Comparison of ENCODE assay signal across 6 cellular contexts in genomic region chr1:238379446-238379845, GRCh38.
A peak's percentile ranks its signal among the peaks of the same experiment; 100 is the strongest.
DNase-seq lines count a peak whose midpoint lies in the region; ATAC-seq, FAIRE-seq and TF ChIP-seq lines count a peak whose summit lies in the region.
"Not testable (repeated sequence)": the region's sequence is repeated elsewhere in the genome, so short reads cannot be mapped to it uniquely, and the experiment has no call there.

No MANE protein-coding gene starts in this region.

- TF ChIP-seq CTCF in GM23338 (conservative IDR thresholded peaks at IDR 0.05; ENCODE audit: low read depth in 2 of 2); astrocyte (IDR thresholded peaks at IDR 0.05; ENCODE audit: insufficient read depth, low read depth, low read length); endodermal cell (conservative IDR thresholded peaks at IDR 0.05): not testable (repeated sequence)

- H4K20me1 ChIP-seq in GM23338 (replicated peaks; ENCODE audit: insufficient read depth); astrocyte (ENCODE audit: insufficient read depth, low read length): not testable (repeated sequence)

- not testable (repeated sequence) for DNase-seq in GM23338 (ENCODE audit: low spot score); astrocyte (ENCODE audit: low read depth); endodermal cell; iPS DF 6.9 (ENCODE audit: low read depth, low spot score)

- H2AFZ ChIP-seq in GM23338; astrocyte (ENCODE audit: low read depth, low read length): not testable (repeated sequence)

- not testable (repeated sequence) for H3K4me2 ChIP-seq in GM23338; astrocyte (ENCODE audit: low read length)

- peak; percentile 26; the same call in 1 of the 3 replicates for ATAC-seq in GM23338

- H3K9me2 ChIP-seq in GM23338 (ENCODE audit: insufficient read depth) = not testable (repeated sequence)

- H3K36me3 Mint-ChIP-seq in GM23338 (ENCODE audit: low read depth) = peaks cover 25% of the 10 kb centered on the region
- not testable (repeated sequence) for H3K36me3 Mint-ChIP-seq in astrocyte (ENCODE audit: low read depth, unreplicated experiment); endodermal cell (ENCODE audit: low read depth)

- not testable (repeated sequence) for H3K4me3 ChIP-seq in GM23338; HUES48 (ENCODE audit: low read depth, low read length); HUES64 (ENCODE audit: low read length); astrocyte (ENCODE audit: insufficient read depth, low read depth, low read length); endodermal cell (ENCODE audit: low read length); iPS DF 6.9 (ENCODE audit: low read length)

- not testable (repeated sequence) for H3K9me3 ChIP-seq in HUES48 (ENCODE audit: control insufficient read depth, insufficient read depth, low read length); HUES64 (ENCODE audit: insufficient read depth, low read depth, low read length); astrocyte (ENCODE audit: insufficient read depth, low read depth, low read length); endodermal cell (ENCODE audit: control insufficient read depth, low read length); iPS DF 6.9 (ENCODE audit: control insufficient read depth, insufficient read depth, low read length)

- peak overlapping the region; percentile 96 for H3K27ac Mint-ChIP-seq in GM23338
- H3K27ac Mint-ChIP-seq in astrocyte (ENCODE audit: unreplicated experiment) = peak overlapping the region; percentile 48
- peak overlapping the region; percentile 84 for H3K27ac Mint-ChIP-seq in endodermal cell

- not testable (repeated sequence) for H3K79me2 ChIP-seq in GM23338 (replicated peaks; ENCODE audit: insufficient read depth); astrocyte (ENCODE audit: insufficient read depth, low read length)

- H3K4me3 Mint-ChIP-seq in GM23338; astrocyte (ENCODE audit: unreplicated experiment); endodermal cell: not testable (repeated sequence)

- H3K4me1 ChIP-seq in GM23338 (ENCODE audit: insufficient read depth) (peaks cover 21% of the 10 kb centered on the region), HUES48 (ENCODE audit: control insufficient read depth, insufficient read depth, low read length) (peaks cover 39% of the 10 kb centered on the region), HUES64 (ENCODE audit: insufficient read depth, low read length) (peaks cover 34% of the 10 kb centered on the region)
- H3K4me1 ChIP-seq in astrocyte (ENCODE audit: insufficient read depth, low read length); endodermal cell (ENCODE audit: control insufficient read depth, insufficient read depth, low read length); iPS DF 6.9 (ENCODE audit: control insufficient read depth, insufficient read depth, low read length): not testable (repeated sequence)

- not testable (repeated sequence) for H3K27me3 ChIP-seq in GM23338 (ENCODE audit: insufficient read depth); HUES48 (ENCODE audit: control insufficient read depth, insufficient read depth, low read length); HUES64 (ENCODE audit: insufficient read depth, low read length); astrocyte (ENCODE audit: insufficient read depth, low read length); endodermal cell (ENCODE audit: control insufficient read depth, insufficient read depth, low read length, poor library complexity, severe bottlenecking); iPS DF 6.9 (ENCODE audit: control insufficient read depth, insufficient read depth, low read length)

- H3K27me3 Mint-ChIP-seq in GM23338 (ENCODE audit: insufficient read depth, low read depth, poor library complexity); astrocyte (ENCODE audit: low read depth, unreplicated experiment); endodermal cell (ENCODE audit: insufficient read depth): not testable (repeated sequence)

- H3K4me1 Mint-ChIP-seq in GM23338 (peaks cover 40% of the 10 kb centered on the region), endodermal cell (peaks cover 20% of the 10 kb centered on the region)
- H3K4me1 Mint-ChIP-seq in astrocyte (ENCODE audit: low read depth, unreplicated experiment) = not testable (repeated sequence)

- H3K9me3 Mint-ChIP-seq in GM23338; astrocyte (ENCODE audit: unreplicated experiment); endodermal cell: not testable (repeated sequence)

- H3K27ac ChIP-seq in GM23338 (ENCODE audit: low read depth) (peak overlapping the region; percentile 96), HUES48 (ENCODE audit: low read depth, low read length) (peak overlapping the region; percentile 84), HUES64 (ENCODE audit: low read depth, low read length) (peak overlapping the region; percentile 86), iPS DF 6.9 (ENCODE audit: low read length) (peak overlapping the region; percentile 41)
- H3K27ac ChIP-seq in astrocyte (ENCODE audit: low read depth, low read length); endodermal cell (ENCODE audit: low read depth, low read length): not testable (repeated sequence)

- H3K36me3 ChIP-seq in GM23338 (ENCODE audit: insufficient read depth); HUES48 (ENCODE audit: control insufficient read depth, insufficient read depth, low read length); HUES64 (ENCODE audit: insufficient read depth, low read length); astrocyte (ENCODE audit: insufficient read depth, low read length); endodermal cell (ENCODE audit: control insufficient read depth, insufficient read depth, low read length); iPS DF 6.9 (ENCODE audit: control insufficient read depth, insufficient read depth, low read length): not testable (repeated sequence)

- not testable (repeated sequence) for FAIRE-seq in astrocyte (lab: Jason Lieb, UNC)

- WGBS in HUES64 = 58% methylated on average over 9 of the region's 9 CpGs
- WGBS in endodermal cell (ENCODE audit: insufficient coverage in 1 of 2, insufficient read length in 1 of 2), 2 experiments = 85% methylated on average over 8 of the region's 9 CpGs; no CpG with 5 or more reads in 1 of the 2 experiments
- no CpG with 5 or more reads among the region's 9 CpGs for WGBS in iPS DF 6.9 (ENCODE audit: insufficient coverage, insufficient read length)

- not testable (repeated sequence) for H3F3A ChIP-seq in GM23338 (replicated peaks; ENCODE audit: low read depth)

- H3K9ac ChIP-seq in HUES48 (ENCODE audit: low read depth, low read length) = peak overlapping the region; percentile 22; the same call in 1 of the 2 replicates
- H3K9ac ChIP-seq in HUES64 (ENCODE audit: low read depth, low read length); astrocyte (ENCODE audit: low read length); endodermal cell (ENCODE audit: extremely low read depth, low read length, poor library complexity, severe bottlenecking): not testable (repeated sequence)

TF ChIP-seq in GM23338, 12 proteins besides CTCF, POLR2A, EP300 and RAD21:
- peak; percentile 51; the same call in 1 of the 2 replicates for TF ChIP-seq NANOG (IDR thresholded peaks at IDR 0.05; ENCODE audit: borderline replicate concordance)
